In genomic region chr13:26068372-26068771, GRCh38 we compare ENCODE assay signal across 1 cellular context. TPM values are rescaled to one million over a fixed set of nuclear protein-coding genes. Genes with fewer than 3 reads are reported as not detected.
"Had no signal": no experiment of that assay in that cellular context is flagged by ENCODE, and none has a peak within 500 bp of the region (broad histone marks: within the 10 kb centered on the region; RNA-seq: fewer than 3 reads in every experiment).

No MANE protein-coding gene starts in this region.

RNA-seq across cellular contexts. Expression of gene SHISA2, which starts 16.6 kb away (rescaled TPM):
- total RNA-seq: activated B cell treated with CpG ODN at 0.5 μM for 24 hours had no signal
